ENCODE assay signal across 2 cellular contexts in genomic region chr19:44749994-44750393, GRCh38.
TF ChIP-seq lines count a peak whose summit lies in the region.

No MANE protein-coding gene starts in this region.

TF ChIP-seq in SK-N-SH, 30 proteins besides CTCF, POLR2A, EP300 and RAD21 (continued from another document):
- TF ChIP-seq, protein P1, sequence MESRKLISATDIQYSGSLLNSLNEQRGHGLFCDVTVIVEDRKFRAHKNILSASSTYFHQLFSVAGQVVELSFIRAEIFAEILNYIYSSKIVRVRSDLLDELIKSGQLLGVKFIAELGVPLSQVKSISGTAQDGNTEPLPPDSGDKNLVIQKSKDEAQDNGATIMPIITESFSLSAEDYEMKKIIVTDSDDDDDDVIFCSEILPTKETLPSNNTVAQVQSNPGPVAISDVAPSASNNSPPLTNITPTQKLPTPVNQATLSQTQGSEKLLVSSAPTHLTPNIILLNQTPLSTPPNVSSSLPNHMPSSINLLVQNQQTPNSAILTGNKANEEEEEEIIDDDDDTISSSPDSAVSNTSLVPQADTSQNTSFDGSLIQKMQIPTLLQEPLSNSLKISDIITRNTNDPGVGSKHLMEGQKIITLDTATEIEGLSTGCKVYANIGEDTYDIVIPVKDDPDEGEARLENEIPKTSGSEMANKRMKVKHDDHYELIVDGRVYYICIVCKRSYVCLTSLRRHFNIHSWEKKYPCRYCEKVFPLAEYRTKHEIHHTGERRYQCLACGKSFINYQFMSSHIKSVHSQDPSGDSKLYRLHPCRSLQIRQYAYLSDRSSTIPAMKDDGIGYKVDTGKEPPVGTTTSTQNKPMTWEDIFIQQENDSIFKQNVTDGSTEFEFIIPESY (IDR thresholded peaks at IDR 0.05; ENCODE audit: borderline replicate concordance, low read depth) = no peak
- TF ChIP-seq TAF1 (IDR thresholded peaks at IDR 0.05; ENCODE audit: borderline replicate concordance, low read depth, low read length) (no peak), ELF1 (IDR thresholded peaks at IDR 0.05) (no peak)

TF ChIP-seq in SK-N-SH treated with all-trans-retinoic acid at 6 μM for 48 hours, 23 proteins besides CTCF, POLR2A, EP300 and RAD21 (continued from another document):
- TF ChIP-seq, protein P2, sequence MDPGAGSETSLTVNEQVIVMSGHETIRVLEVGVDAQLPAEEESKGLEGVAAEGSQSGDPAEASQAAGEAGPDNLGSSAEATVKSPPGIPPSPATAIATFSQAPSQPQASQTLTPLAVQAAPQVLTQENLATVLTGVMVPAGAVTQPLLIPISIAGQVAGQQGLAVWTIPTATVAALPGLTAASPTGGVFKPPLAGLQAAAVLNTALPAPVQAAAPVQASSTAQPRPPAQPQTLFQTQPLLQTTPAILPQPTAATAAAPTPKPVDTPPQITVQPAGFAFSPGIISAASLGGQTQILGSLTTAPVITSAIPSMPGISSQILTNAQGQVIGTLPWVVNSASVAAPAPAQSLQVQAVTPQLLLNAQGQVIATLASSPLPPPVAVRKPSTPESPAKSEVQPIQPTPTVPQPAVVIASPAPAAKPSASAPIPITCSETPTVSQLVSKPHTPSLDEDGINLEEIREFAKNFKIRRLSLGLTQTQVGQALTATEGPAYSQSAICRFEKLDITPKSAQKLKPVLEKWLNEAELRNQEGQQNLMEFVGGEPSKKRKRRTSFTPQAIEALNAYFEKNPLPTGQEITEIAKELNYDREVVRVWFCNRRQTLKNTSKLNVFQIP (CRISPR knock-in tag; IDR thresholded peaks at IDR 0.05; ENCODE audit: borderline replicate concordance, low read depth) = no peak
- TF ChIP-seq, protein P3, sequence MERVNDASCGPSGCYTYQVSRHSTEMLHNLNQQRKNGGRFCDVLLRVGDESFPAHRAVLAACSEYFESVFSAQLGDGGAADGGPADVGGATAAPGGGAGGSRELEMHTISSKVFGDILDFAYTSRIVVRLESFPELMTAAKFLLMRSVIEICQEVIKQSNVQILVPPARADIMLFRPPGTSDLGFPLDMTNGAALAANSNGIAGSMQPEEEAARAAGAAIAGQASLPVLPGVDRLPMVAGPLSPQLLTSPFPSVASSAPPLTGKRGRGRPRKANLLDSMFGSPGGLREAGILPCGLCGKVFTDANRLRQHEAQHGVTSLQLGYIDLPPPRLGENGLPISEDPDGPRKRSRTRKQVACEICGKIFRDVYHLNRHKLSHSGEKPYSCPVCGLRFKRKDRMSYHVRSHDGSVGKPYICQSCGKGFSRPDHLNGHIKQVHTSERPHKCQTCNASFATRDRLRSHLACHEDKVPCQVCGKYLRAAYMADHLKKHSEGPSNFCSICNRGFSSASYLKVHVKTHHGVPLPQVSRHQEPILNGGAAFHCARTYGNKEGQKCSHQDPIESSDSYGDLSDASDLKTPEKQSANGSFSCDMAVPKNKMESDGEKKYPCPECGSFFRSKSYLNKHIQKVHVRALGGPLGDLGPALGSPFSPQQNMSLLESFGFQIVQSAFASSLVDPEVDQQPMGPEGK (CRISPR knock-in tag; IDR thresholded peaks at IDR 0.05; ENCODE audit: borderline replicate concordance) = no peak
- no peak for TF ChIP-seq ZNF8 (CRISPR knock-in tag; IDR thresholded peaks at IDR 0.05)
- no peak for TF ChIP-seq ZC3H10 (CRISPR knock-in tag; IDR thresholded peaks at IDR 0.05)
- TF ChIP-seq RARB (CRISPR knock-in tag; IDR thresholded peaks at IDR 0.05) = no peak
- TF ChIP-seq ZNF565 (CRISPR knock-in tag; conservative IDR thresholded peaks at IDR 0.05; ENCODE audit: low read depth) = no peak
- no peak for TF ChIP-seq ZNF70 (CRISPR knock-in tag; IDR thresholded peaks at IDR 0.05)
- TF ChIP-seq ARNTL (CRISPR knock-in tag; IDR thresholded peaks at IDR 0.05; ENCODE audit: borderline replicate concordance, low read depth) = no peak
- TF ChIP-seq TOX (CRISPR knock-in tag; IDR thresholded peaks at IDR 0.05; ENCODE audit: borderline replicate concordance) = no peak
- no peak for TF ChIP-seq ESRRG (CRISPR knock-in tag; IDR thresholded peaks at IDR 0.05)
- TF ChIP-seq ZFP3 (CRISPR knock-in tag; IDR thresholded peaks at IDR 0.05) = no peak
- TF ChIP-seq CSDC2 (CRISPR knock-in tag; IDR thresholded peaks at IDR 0.05) = no peak
- TF ChIP-seq ZFP30 (CRISPR knock-in tag; IDR thresholded peaks at IDR 0.05) = no peak
